Comparison of ENCODE assay signal across 19 cellular contexts in the genomic region with DNA sequence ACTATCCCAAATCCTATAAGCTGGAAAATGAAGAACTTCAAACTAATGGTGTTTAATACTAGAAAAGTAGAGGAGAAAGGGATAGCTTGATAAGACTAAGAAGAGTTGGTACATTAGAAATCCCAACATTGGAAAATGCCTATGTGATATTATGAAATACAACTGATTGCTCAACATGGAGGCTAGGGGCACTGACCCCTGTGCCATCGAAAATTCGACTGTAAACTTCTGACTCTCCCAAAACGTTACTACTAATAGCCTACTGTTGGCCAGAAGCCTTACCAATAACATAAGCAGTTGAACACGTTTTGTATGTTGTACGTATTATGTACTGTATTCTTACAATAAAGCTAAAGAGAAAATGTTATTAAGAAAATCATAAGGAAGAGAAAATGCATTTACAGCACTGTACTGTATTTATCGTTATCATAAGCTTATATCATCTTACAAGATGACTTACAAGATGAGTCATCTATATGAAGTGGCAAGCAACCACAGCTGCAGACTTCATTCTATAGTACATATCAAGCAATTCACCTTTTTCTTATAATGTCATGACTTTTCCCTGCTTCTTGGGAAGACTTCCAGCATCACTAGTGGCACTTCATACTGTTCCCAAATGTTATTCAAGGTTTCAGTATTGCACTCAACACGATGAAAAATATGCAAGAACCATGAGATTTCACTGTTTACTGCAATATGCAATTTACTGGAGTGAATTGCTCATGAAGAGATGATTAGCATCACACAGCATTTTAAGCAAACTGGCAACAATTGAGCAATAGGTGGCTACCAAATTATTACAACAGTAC. TPM values are rescaled to one million over a fixed set of nuclear protein-coding genes. Genes with fewer than 3 reads are reported as not detected.
A peak's percentile ranks its signal among the peaks of the same experiment; 100 is the strongest.
DNase-seq lines count a peak whose midpoint lies in the region; ATAC-seq and TF ChIP-seq lines count a peak whose summit lies in the region.
"Had no signal": no experiment of that assay in that cellular context is flagged by ENCODE, and none has a peak within 500 bp of the region (broad histone marks: within the 10 kb centered on the region; RNA-seq: fewer than 3 reads in every experiment).

No MANE protein-coding gene starts in this region.

- no peaks in the 10 kb centered on the region for H3K27me3 Mint-ChIP-seq in MCF 10A (ENCODE audit: insufficient read depth, unreplicated experiment)
- no peaks in the 10 kb centered on the region for H3K27me3 Mint-ChIP-seq in CD8-positive, alpha-beta T cell (ENCODE audit: low read depth)
- H3K27me3 Mint-ChIP-seq: activated naive CD4-positive, alpha-beta T cell treated with anti-CD3 and anti-CD28 coated beads, Interleukin-2, amount 50 U/mL, for 24 hours; stimulated activated memory B cell treated with anti-CD40 and anti-IgM and Interleukin-4, amounts not matched to agents 10 μg/mL and 1 μg/mL and 100 μg/mL, for 72 hours; type B pancreatic cell had no signal

- H3K4me1 Mint-ChIP-seq in MCF 10A (ENCODE audit: insufficient read depth, unreplicated experiment): peaks cover 11% of the 10 kb centered on the region
- no peaks in the 10 kb centered on the region for H3K4me1 Mint-ChIP-seq in CD8-positive, alpha-beta T cell (ENCODE audit: low read depth)
- H3K4me1 Mint-ChIP-seq: activated naive CD4-positive, alpha-beta T cell treated with anti-CD3 and anti-CD28 coated beads, Interleukin-2, amount 50 U/mL, for 24 hours; GM23338; stimulated activated memory B cell treated with anti-CD40 and anti-IgM and Interleukin-4, amounts not matched to agents 10 μg/mL and 1 μg/mL and 100 μg/mL, for 72 hours had no signal

- H3K27me3 ChIP-seq in breast epithelium (no peaks in the 10 kb centered on the region), fibroblast of lung (ENCODE audit: control insufficient read depth, insufficient read depth, low read length) (no peaks in the 10 kb centered on the region)
- no peaks in the 10 kb centered on the region for H3K27me3 ChIP-seq in CD8-positive, alpha-beta T cell (ENCODE audit: insufficient read depth, low read length)
- H3K27me3 ChIP-seq: SJSA1 had no signal

- TF ChIP-seq CTCF in MCF 10A (IDR thresholded peaks at IDR 0.05; ENCODE audit: unreplicated experiment) (no peak), breast epithelium (IDR thresholded peaks at IDR 0.05) (no peak), RWPE1 (conservative IDR thresholded peaks at IDR 0.05; ENCODE audit: low read depth) (no peak), fibroblast of lung (conservative IDR thresholded peaks at IDR 0.05 in 1 of 2, IDR thresholded peaks at IDR 0.05 in 1 of 2; ENCODE audit: low read depth in 1 of 2, low read length in 2 of 2) (no peak)
- TF ChIP-seq CTCF in CD8-positive, alpha-beta T cell (IDR thresholded peaks at IDR 0.05): no peak

- no peak for TF ChIP-seq POLR2A in breast epithelium (IDR thresholded peaks at IDR 0.05)

- H3K9me3 ChIP-seq in breast epithelium (no peaks in the 10 kb centered on the region), fibroblast of lung (ENCODE audit: control insufficient read depth, insufficient read depth, low read depth, low read length) (no peaks in the 10 kb centered on the region)
- H3K9me3 ChIP-seq in CD8-positive, alpha-beta T cell (ENCODE audit: low read length): no peaks in the 10 kb centered on the region
- H3K9me3 ChIP-seq: SJSA1 had no signal

- no peaks in the 10 kb centered on the region for H3K4me1 ChIP-seq in breast epithelium
- peaks cover 3% of the 10 kb centered on the region for H3K4me1 ChIP-seq in fibroblast of lung (ENCODE audit: control insufficient read depth, extremely low read depth, insufficient read depth, low read length)
- no peaks in the 10 kb centered on the region for H3K4me1 ChIP-seq in CD8-positive, alpha-beta T cell (ENCODE audit: insufficient read depth, low read length)
- H3K4me1 ChIP-seq: parathyroid adenoma, SJSA1 had no signal

- no peak overlapping the region for H3K27ac Mint-ChIP-seq in MCF 10A (ENCODE audit: low read depth, unreplicated experiment)
- H3K27ac Mint-ChIP-seq in CD8-positive, alpha-beta T cell: no peak overlapping the region
- H3K27ac Mint-ChIP-seq: activated naive CD4-positive, alpha-beta T cell treated with anti-CD3 and anti-CD28 coated beads, Interleukin-2, amount 50 U/mL, for 24 hours; GM23338; type B pancreatic cell had no signal

- CTCF ChIA-PET in MCF 10A (lab: Yijun Ruan, JAX): interaction anchor here (0.6 to 1.7 kb wide), 14 partner anchors 11 to 565 kb away, joined by 3 to 10 read pairs (median 3); partner anchors contain the start of gene CTSK
- CTCF ChIA-PET in RWPE1 (lab: Yijun Ruan, JAX): interaction anchor here (0.6 to 0.7 kb wide), 3 partner anchors 17 to 69 kb away, joined by 3 read pairs; no protein-coding TSS in a partner anchor
- CTCF ChIA-PET in CD8-positive, alpha-beta T cell (lab: Charles Lee): no interaction called here

- no peak for ATAC-seq in CD8-positive, alpha-beta T cell
- no peak for ATAC-seq in HG02678 (IDR thresholded peaks at IDR 0.05; ENCODE audit: unreplicated experiment)
- ATAC-seq: GM23338; stimulated activated memory B cell treated with anti-CD40 and anti-IgM and Interleukin-4, amounts not matched to agents 10 μg/mL and 1 μg/mL and 100 μg/mL, for 72 hours had no signal

- H3K4me3 Mint-ChIP-seq in MCF 10A (ENCODE audit: unreplicated experiment): no peak overlapping the region
- H3K4me3 Mint-ChIP-seq in CD8-positive, alpha-beta T cell: no peak overlapping the region
- H3K4me3 Mint-ChIP-seq: activated naive CD4-positive, alpha-beta T cell treated with anti-CD3 and anti-CD28 coated beads, Interleukin-2, amount 50 U/mL, for 24 hours; GM23338; stimulated activated memory B cell treated with anti-CD40 and anti-IgM and Interleukin-4, amounts not matched to agents 10 μg/mL and 1 μg/mL and 100 μg/mL, for 72 hours; type B pancreatic cell had no signal

- H3K4me3 ChIP-seq in breast epithelium (no peak overlapping the region), fibroblast of lung (replicated peaks in 1 of 4; ENCODE audit: control extremely low read depth in 1 of 4, insufficient read depth in 1 of 4, low read depth in 3 of 4, low read length in 4 of 4) (no peak overlapping the region)
- H3K4me3 ChIP-seq in CD8-positive, alpha-beta T cell (ENCODE audit: low read depth, low read length): no peak overlapping the region
- H3K4me3 ChIP-seq: GM23338, SJSA1, skin epidermis had no signal

- H3K27ac ChIP-seq in breast epithelium (no peak overlapping the region), RWPE1 (peak overlapping the region; percentile 43; the same call in 1 of the 2 replicates), fibroblast of lung (ENCODE audit: insufficient read depth, low read length) (no peak overlapping the region)
- no peak overlapping the region for H3K27ac ChIP-seq in CD8-positive, alpha-beta T cell (ENCODE audit: low read depth, low read length)
- H3K27ac ChIP-seq: parathyroid adenoma, SJSA1 had no signal

- POLR2A ChIA-PET in MCF 10A (lab: Yijun Ruan, JAX): interaction anchor here (0.6 to 2.4 kb wide), 12 partner anchors 8 to 258 kb away, joined by 3 to 7 read pairs (median 3); partner anchors contain the start of genes GOLPH3L and MCL1
- POLR2A ChIA-PET in RWPE1 (lab: Yijun Ruan, JAX; ENCODE audit: low non-redundant PET): interaction anchor here (0.6 to 0.7 kb wide), 2 partner anchors 11 to 104 kb away, joined by 7 to 18 read pairs; no protein-coding TSS in a partner anchor
- POLR2A ChIA-PET in CD8-positive, alpha-beta T cell (lab: Charles Lee): no interaction called here

- no peaks in the 10 kb centered on the region for H3K79me2 ChIP-seq in fibroblast of lung (ENCODE audit: control insufficient read depth, insufficient read depth, low read length)
- H3K79me2 ChIP-seq: parathyroid adenoma had no signal

- no peaks in the 10 kb centered on the region for H3K9me3 Mint-ChIP-seq in MCF 10A (ENCODE audit: unreplicated experiment)
- H3K9me3 Mint-ChIP-seq in CD8-positive, alpha-beta T cell: no peaks in the 10 kb centered on the region
- H3K9me3 Mint-ChIP-seq: activated naive CD4-positive, alpha-beta T cell treated with anti-CD3 and anti-CD28 coated beads, Interleukin-2, amount 50 U/mL, for 24 hours; GM23338; stimulated activated memory B cell treated with anti-CD40 and anti-IgM and Interleukin-4, amounts not matched to agents 10 μg/mL and 1 μg/mL and 100 μg/mL, for 72 hours; type B pancreatic cell had no signal

- H3K36me3 Mint-ChIP-seq in MCF 10A (ENCODE audit: insufficient read depth, unreplicated experiment): peaks cover 52% of the 10 kb centered on the region
- H3K36me3 Mint-ChIP-seq in CD8-positive, alpha-beta T cell: peaks cover 71% of the 10 kb centered on the region

- BruUV-seq in MCF 10A (replicated peaks; lab: Mats Ljungman, UMichigan): no TSS peak

- intact Hi-C loops in MCF 10A (cut with micrococcal nuclease) (loop anchor here (1.0 to 2.0 kb wide), 2 partner anchors 101 to 260 kb away; no protein-coding TSS in a partner anchor), breast epithelium (cut with DNase I; ENCODE audit: low total_unique reads) (no loop called here)
- intact Hi-C loops in CD8-positive, alpha-beta T cell (cut with DNase I, micrococcal nuclease): no loop called here

- no peaks in the 10 kb centered on the region for H4K20me1 ChIP-seq in fibroblast of lung (ENCODE audit: control insufficient read depth, extremely low read depth, insufficient read depth, low read length)

- no peak overlapping the region for H2AFZ ChIP-seq in fibroblast of lung (ENCODE audit: low read length)
- H2AFZ ChIP-seq: GM23338, parathyroid adenoma had no signal

- no peak overlapping the region for H3K9ac ChIP-seq in fibroblast of lung (ENCODE audit: insufficient read depth, low read length)
- H3K9ac ChIP-seq: parathyroid adenoma had no signal

- peak; percentile 63 for DNase-seq in MCF 10A (ENCODE audit: unreplicated experiment)
- no peak for DNase-seq in breast epithelium (ENCODE audit: low spot score in 2 of 2)
- peak; percentile 34 for DNase-seq in RWPE1 (ENCODE audit: low spot score)
- peak; percentile 24 to 74 for DNase-seq in fibroblast of lung (ENCODE audit: low read depth in 2 of 2)
- no peak for DNase-seq in NCI-H82 (lab: John Stamatoyannopoulos, UW)
- no peak for DNase-seq in CD8-positive, alpha-beta T cell
- no peak for DNase-seq in iPS-NIHi7 (ENCODE audit: extremely low spot score)
- DNase-seq: DMS 273 treated with DMSO at 0.1 percent for 48 hours, head of caudate nucleus, NCI-H1105, NCI-H226 had no signal

- H3K4me2 ChIP-seq in fibroblast of lung (ENCODE audit: extremely low read depth, insufficient read depth, low read length): no peak overlapping the region
- H3K4me2 ChIP-seq: GM23338 had no signal

- H3K36me3 ChIP-seq in breast epithelium (peaks cover 4% of the 10 kb centered on the region), fibroblast of lung (ENCODE audit: control insufficient read depth, insufficient read depth, low read length) (peaks cover 14% of the 10 kb centered on the region)
- H3K36me3 ChIP-seq in CD8-positive, alpha-beta T cell (ENCODE audit: insufficient read depth, low read length): peaks cover 10% of the 10 kb centered on the region

RNA-seq across cellular contexts. Expression of gene CTSK, which starts 12.9 kb away (rescaled TPM):
- 6.2 and 6.4 TPM in 2 replicates for total RNA-seq in MCF 10A (2022)
- total RNA-seq in breast epithelium: 100 to 1,000 TPM; 111 to 590 (median 204) TPM
- 461 and 479 TPM in 2 replicates for total RNA-seq in fibroblast of lung
- 209 and 361 TPM in 2 replicates for polyA plus RNA-seq in fibroblast of lung
- polyA plus RNA-seq in fibroblast of lung (2012): 116 and 215 TPM in 2 replicates
- 50.4 and 108 TPM in 2 replicates for polyA minus RNA-seq in fibroblast of lung (ENCODE audit: low replicate concordance)
- total RNA-seq in CD8-positive, alpha-beta T cell: 10 to 100 TPM; 10.7 to 10.8 TPM

RNA-seq across cellular contexts. Expression of gene CTSS, which starts 55.3 kb away (rescaled TPM):
- total RNA-seq in MCF 10A (2022) (0.75 and 0.86 TPM in 2 replicates), breast epithelium (100 to 1,000 TPM in 2 of 3 donors, 10 to 100 TPM in 1; 36.1 to 218 (median 153) TPM), fibroblast of lung (2.6 and 4.6 TPM in 2 replicates)
- polyA plus RNA-seq in fibroblast of lung: 1.9 and 2.8 TPM in 2 replicates
- polyA plus RNA-seq in fibroblast of lung (2012): 1.5 and 1.9 TPM in 2 replicates
- polyA minus RNA-seq in fibroblast of lung (ENCODE audit: low replicate concordance): not detected in 2 replicates
- total RNA-seq in CD8-positive, alpha-beta T cell: 10 to 100 TPM; 58.3 to 63.0 TPM
- total RNA-seq: GM23338 had no signal
- polyA plus RNA-seq: GM23338 had no signal

RNA-seq across cellular contexts. Expression of gene ARNT, which starts 55.5 kb away (rescaled TPM):
- total RNA-seq in MCF 10A (2022) (40.3 and 42.9 TPM in 2 replicates), breast epithelium (10 to 100 TPM; 62.5 to 76.5 (median 72.1) TPM), fibroblast of lung (32.4 and 37.3 TPM in 2 replicates)
- polyA plus RNA-seq in fibroblast of lung: 37.1 and 44.9 TPM in 2 replicates
- polyA plus RNA-seq in fibroblast of lung (2012): 30.9 and 51.7 TPM in 2 replicates
- polyA minus RNA-seq in fibroblast of lung (ENCODE audit: low replicate concordance): 34.8 and 52.2 TPM in 2 replicates
- 10 to 100 TPM; 22.3 to 23.1 TPM for total RNA-seq in CD8-positive, alpha-beta T cell

Comparison
In these comparisons a context has a peak if more than half of its experiments do, and no peak if none do; other contexts are left out.
1. DNase-seq: peak in MCF 10A (single experiment), RWPE1 (single experiment) and fibroblast of lung (2 of 2); none in breast epithelium (0 of 2), NCI-H82 (single experiment), CD8-positive, alpha-beta T cell (0 of 7) and iPS-NIHi7 (single experiment).
2. RNA of gene CTSK, which starts 12.9 kb away (total RNA-seq): 461 to 479 TPM in fibroblast of lung and 111 to 590 TPM in breast epithelium; 10.7 to 10.8 TPM in CD8-positive, alpha-beta T cell and 6.2 to 6.4 TPM in MCF 10A; every median in the first group is over 4 times any median in the second.